ENCODE assay signal across 8 cellular contexts in genomic region chr12:22687677-22688076, GRCh38.
DNase-seq lines count a peak whose midpoint lies in the region; ATAC-seq and TF ChIP-seq lines count a peak whose summit lies in the region.

No MANE protein-coding gene starts in this region.

- H4K20me1 ChIP-seq in OCI-LY3 (ENCODE audit: insufficient read depth, low read length): peaks cover 20% of the 10 kb centered on the region

- H3K36me3 ChIP-seq in OCI-LY3 (replicated peaks; ENCODE audit: low read depth, low read length) (peaks cover 22% of the 10 kb centered on the region), BE2C (peaks cover 11% of the 10 kb centered on the region), esophagus squamous epithelium (peaks cover 0 to 14% (median 0%) of the 10 kb centered on the region in 3 donors)

- H3K79me2 ChIP-seq in OCI-LY3 (ENCODE audit: low read length): no peaks in the 10 kb centered on the region

- H3K27me3 ChIP-seq in OCI-LY3 (ENCODE audit: low read depth, low read length) (no peaks in the 10 kb centered on the region), foreskin keratinocyte (no peaks in the 10 kb centered on the region), BE2C (no peaks in the 10 kb centered on the region), esophagus squamous epithelium (no peaks in the 10 kb centered on the region)

- 50 to 53% methylated on average over 3 of the region's 3 CpGs for WGBS in esophagus squamous epithelium, 2 donors

- ATAC-seq in GM18868 (IDR thresholded peaks at IDR 0.05; ENCODE audit: unreplicated experiment) (peak; percentile 82), HG02798 (IDR thresholded peaks at IDR 0.05; ENCODE audit: poor library complexity, unreplicated experiment) (peak; percentile 77), foreskin keratinocyte (peak; percentile 31)

- H3K4me3 ChIP-seq in OCI-LY3 (ENCODE audit: low read length) (no peak overlapping the region), BE2C (ENCODE audit: low read depth, low read length) (no peak overlapping the region), esophagus squamous epithelium (no peak overlapping the region)

- DNase-seq in foreskin keratinocyte: peak in 1 of 2 donors; percentile 42
- DNase-seq in BE2C: no peak
- DNase-seq in esophagus squamous epithelium (lab: John Stamatoyannopoulos, UW): no peak
- no peak for DNase-seq in NCI-H146 (lab: John Stamatoyannopoulos, UW)
- DNase-seq in activated CD4-positive, alpha-beta T cell treated with anti-CD3 and anti-CD28 coated beads, Interleukin-2, amount 50 U/mL, for 1 hour: no peak

- H3K4me2 ChIP-seq in OCI-LY3 (ENCODE audit: low read length): peak overlapping the region; percentile 6

- intact Hi-C loops in esophagus squamous epithelium (cut with DNase I): no loop called here

- TF ChIP-seq CTCF in OCI-LY3 (IDR thresholded peaks at IDR 0.05; ENCODE audit: low read depth, low read length) (no peak), foreskin keratinocyte (conservative IDR thresholded peaks at IDR 0.05) (no peak), BE2C (IDR thresholded peaks at IDR 0.05; ENCODE audit: low read depth, low read length) (no peak), esophagus squamous epithelium (IDR thresholded peaks at IDR 0.05) (no peak)

- no peak overlapping the region for H2AFZ ChIP-seq in OCI-LY3 (ENCODE audit: low read depth, low read length)

- H3K4me1 ChIP-seq in OCI-LY3 (ENCODE audit: low read length): peaks cover 23% of the 10 kb centered on the region
- H3K4me1 ChIP-seq in foreskin keratinocyte: peaks cover 10% of the 10 kb centered on the region
- H3K4me1 ChIP-seq in BE2C: no peaks in the 10 kb centered on the region
- peaks cover 0 to 7% (median 0%) of the 10 kb centered on the region in 3 donors for H3K4me1 ChIP-seq in esophagus squamous epithelium

- H3K27ac ChIP-seq in OCI-LY3 (ENCODE audit: low read length): no peak overlapping the region
- no peak overlapping the region for H3K27ac ChIP-seq in foreskin keratinocyte
- no peak overlapping the region for H3K27ac ChIP-seq in esophagus squamous epithelium

- H3K9ac ChIP-seq in OCI-LY3 (ENCODE audit: low read length): no peak overlapping the region

- H3K9me3 ChIP-seq in OCI-LY3 (ENCODE audit: insufficient read depth, low read length) (no peaks in the 10 kb centered on the region), BE2C (no peaks in the 10 kb centered on the region), esophagus squamous epithelium (no peaks in the 10 kb centered on the region)

- no peak for TF ChIP-seq POLR2A in esophagus squamous epithelium (IDR thresholded peaks at IDR 0.05)

Comparison
In these comparisons a context has a peak if more than half of its experiments do, and no peak if none do; other contexts are left out.
1. ATAC-seq: peak in every context shown above with its lines; median percentile 82 in GM18868; 77 in HG02798; 31 in foreskin keratinocyte.